In the genomic region with DNA sequence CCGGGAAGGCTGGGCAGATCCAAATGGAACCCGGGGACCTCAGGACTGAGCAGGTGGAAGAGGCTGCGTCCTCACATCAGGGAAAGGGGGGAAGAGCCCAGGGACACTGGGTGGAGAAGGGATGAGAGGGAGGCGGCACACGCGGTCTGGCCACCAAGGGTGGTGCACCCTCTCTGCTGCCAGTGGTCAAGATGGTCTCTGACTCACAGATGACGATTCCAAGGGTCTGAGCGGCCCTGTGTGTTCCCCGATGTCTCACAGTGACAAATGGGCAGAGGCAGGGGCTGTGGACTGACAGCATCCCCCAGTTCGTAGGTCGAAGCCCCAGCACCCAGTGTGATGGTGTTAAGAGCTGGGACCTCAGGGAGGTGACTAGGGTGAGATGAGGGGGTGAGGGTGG, we compare ENCODE assay signal across 23 cellular contexts. TPM values are rescaled to one million over a fixed set of nuclear protein-coding genes. Genes with fewer than 3 reads are reported as not detected.
DNase-seq lines count a peak whose midpoint lies in the region; ATAC-seq and TF ChIP-seq lines count a peak whose summit lies in the region.
"Had no signal": no experiment of that assay in that cellular context is flagged by ENCODE, and none has a peak within 500 bp of the region (broad histone marks: within the 10 kb centered on the region; RNA-seq: fewer than 3 reads in every experiment).

No MANE protein-coding gene starts in this region.

- H3K9me1 ChIP-seq in IMR-90 (ENCODE audit: insufficient read depth, low read length): no peaks in the 10 kb centered on the region

- H3K4me3 ChIP-seq in IMR-90 (ENCODE audit: insufficient read depth, low read depth, low read length): no peak overlapping the region
- H3K4me3 ChIP-seq in WERI-Rb-1 (ENCODE audit: low read depth, low read length): no peak overlapping the region
- H3K4me3 ChIP-seq: GM23248, SJCRH30 had no signal

- no peak for DNase-seq in natural killer cell treated with Interleukin-12 subunit alpha and Interleukin-12 subunit beta and Interleukin-15 and Interleukin-18, amount 100 ng/mL, for 72 hours (ENCODE audit: low spot score)
- no peak for DNase-seq in natural killer cell
- DNase-seq in IMR-90: no peak
- DNase-seq in WERI-Rb-1: no peak
- no peak for DNase-seq in stimulated activated naive B cell treated with anti-CD40 and anti-IgM and Interleukin-4, amounts not matched to agents 10 μg/mL and 1 μg/mL and 100 μg/mL, for 72 hours
- no peak for DNase-seq in hippocampal formation (lab: John Stamatoyannopoulos, UW)
- no peak for DNase-seq in GOT3 (lab: John Stamatoyannopoulos, UW)
- DNase-seq in GF-D8 (lab: John Stamatoyannopoulos, UW): no peak
- DNase-seq: AML-193, DMS79 treated with DMSO at 0.1 percent for 48 hours, GM23248, H9, HFFc6, NCI-H1092, NCI-H1417 treated with DMSO at 0.1 percent for 48 hours, NCI-H1694 treated with DMSO at 0.1 percent for 48 hours, NCI-H2081, NCI-H2227 treated with DMSO at 0.1 percent for 48 hours, NCI-H69, SJCRH30 had no signal

- H3K27me3 Mint-ChIP-seq in natural killer cell treated with Interleukin-12 subunit alpha and Interleukin-12 subunit beta and Interleukin-15 and Interleukin-18, amount 100 ng/mL, for 72 hours: no peaks in the 10 kb centered on the region
- no peaks in the 10 kb centered on the region for H3K27me3 Mint-ChIP-seq in natural killer cell (ENCODE audit: low read depth in 2 of 2)
- peaks cover 4 to 6% of the 10 kb centered on the region in 2 donors for H3K27me3 Mint-ChIP-seq in stimulated activated naive B cell treated with anti-CD40 and anti-IgM and Interleukin-4, amounts not matched to agents 10 μg/mL and 1 μg/mL and 100 μg/mL, for 72 hours
- H3K27me3 Mint-ChIP-seq: CD8-positive, alpha-beta memory T cell had no signal

- peaks cover 3% of the 10 kb centered on the region; the same call in 1 of the 2 replicates for H3K4me1 ChIP-seq in IMR-90 (ENCODE audit: control insufficient read depth, insufficient read depth, low read length)
- H3K4me1 ChIP-seq: SJCRH30 had no signal

- H3K27ac ChIP-seq in IMR-90 (ENCODE audit: insufficient read depth, low read length) (no peak overlapping the region), WERI-Rb-1 (peak overlapping the region; percentile 98)
- H3K27ac ChIP-seq: C4-2B, GM23248, SJCRH30 had no signal

- H4K5ac ChIP-seq in IMR-90 (ENCODE audit: low read depth, low read length): no peak overlapping the region

- peak overlapping the region; percentile 3 for H2AK9ac ChIP-seq in IMR-90 (replicated peaks; ENCODE audit: low read depth, low read length, poor library complexity)

- H3K9me3 ChIP-seq in IMR-90 (ENCODE audit: control insufficient read depth, insufficient read depth, low read length) (no peaks in the 10 kb centered on the region), WERI-Rb-1 (ENCODE audit: severe bottlenecking) (no peaks in the 10 kb centered on the region)
- H3K9me3 ChIP-seq: SJCRH30 had no signal

- no peak overlapping the region for H3K56ac ChIP-seq in IMR-90 (ENCODE audit: extremely low read depth, insufficient read depth, low read length)

- in situ Hi-C loops in IMR-90 (cut with MboI; ENCODE audit: low sequenced_read_pairs): no loop called here

- no peak overlapping the region for H2BK15ac ChIP-seq in IMR-90 (ENCODE audit: low read depth, low read length)

- CTCF ChIA-PET in IMR-90 (lab: Yijun Ruan, JAX): interaction anchor here (1.3 kb wide), 1 partner anchor 118 kb away, joined by 4 read pairs; no protein-coding TSS in a partner anchor

- H4K91ac ChIP-seq in IMR-90 (ENCODE audit: insufficient read depth, low read depth, low read length): no peak overlapping the region

- H2BK5ac ChIP-seq in IMR-90 (ENCODE audit: low read depth, low read length, poor library complexity, severe bottlenecking): no peak overlapping the region

- no peak for TF ChIP-seq POLR2A in IMR-90 (IDR thresholded peaks at IDR 0.05; ENCODE audit: low read depth, low read length)

- H3K4me1 Mint-ChIP-seq in natural killer cell treated with Interleukin-12 subunit alpha and Interleukin-12 subunit beta and Interleukin-15 and Interleukin-18, amount 100 ng/mL, for 72 hours (ENCODE audit: low read depth in 2 of 2): peaks cover 6 to 9% of the 10 kb centered on the region in 2 donors
- peaks cover 6 to 8% of the 10 kb centered on the region in 2 donors for H3K4me1 Mint-ChIP-seq in natural killer cell
- peaks cover 7 to 8% of the 10 kb centered on the region in 2 donors for H3K4me1 Mint-ChIP-seq in stimulated activated naive B cell treated with anti-CD40 and anti-IgM and Interleukin-4, amounts not matched to agents 10 μg/mL and 1 μg/mL and 100 μg/mL, for 72 hours

- H3K4ac ChIP-seq in IMR-90 (ENCODE audit: low read depth, low read length): no peak overlapping the region

- no peak overlapping the region for H2BK20ac ChIP-seq in IMR-90 (ENCODE audit: low read depth, low read length)

- H4K20me1 ChIP-seq in IMR-90 (ENCODE audit: insufficient read depth, low read length): no peaks in the 10 kb centered on the region

- POLR2A ChIA-PET in IMR-90 (lab: Charles Lee; ENCODE audit: unreplicated experiment): no interaction called here

- ATAC-seq in natural killer cell treated with Interleukin-12 subunit alpha and Interleukin-12 subunit beta and Interleukin-15 and Interleukin-18, amount 100 ng/mL, for 72 hours: no peak
- ATAC-seq in natural killer cell: no peak
- ATAC-seq in IMR-90 (ENCODE audit: low read depth): no peak
- ATAC-seq in stimulated activated naive B cell treated with anti-CD40 and anti-IgM and Interleukin-4, amounts not matched to agents 10 μg/mL and 1 μg/mL and 100 μg/mL, for 72 hours (replicated peaks): no peak

- TF ChIP-seq CTCF in natural killer cell (IDR thresholded peaks at IDR 0.05) (no peak), IMR-90 (conservative IDR thresholded peaks at IDR 0.05; ENCODE audit: low read depth, low read length) (no peak), WERI-Rb-1 (IDR thresholded peaks at IDR 0.05; ENCODE audit: low read depth, low read length) (no peak)

- H3K23ac ChIP-seq in IMR-90 (ENCODE audit: low read depth, low read length): no peak overlapping the region

- no peak overlapping the region for H3K18ac ChIP-seq in IMR-90 (ENCODE audit: low read depth, low read length)

- TF ChIP-seq RAD21 in IMR-90 (IDR thresholded peaks at IDR 0.05; ENCODE audit: low read length): no peak

- H3K9ac ChIP-seq in IMR-90 (ENCODE audit: low read depth, low read length): no peak overlapping the region
- H3K9ac ChIP-seq: GM23248 had no signal

- no peaks in the 10 kb centered on the region for H3K79me1 ChIP-seq in IMR-90 (ENCODE audit: low read depth in 1 of 2, low read length in 2 of 2)

- dilution Hi-C loops in IMR-90 (cut with HindIII; ENCODE audit: low sequenced_read_pairs, unreplicated experiment): no loop called here

- H3K36me3 Mint-ChIP-seq in natural killer cell treated with Interleukin-12 subunit alpha and Interleukin-12 subunit beta and Interleukin-15 and Interleukin-18, amount 100 ng/mL, for 72 hours: no peaks in the 10 kb centered on the region
- no peaks in the 10 kb centered on the region for H3K36me3 Mint-ChIP-seq in natural killer cell
- H3K36me3 Mint-ChIP-seq in stimulated activated naive B cell treated with anti-CD40 and anti-IgM and Interleukin-4, amounts not matched to agents 10 μg/mL and 1 μg/mL and 100 μg/mL, for 72 hours: peaks cover 32 to 47% of the 10 kb centered on the region in 2 donors
- H3K36me3 Mint-ChIP-seq: CD8-positive, alpha-beta memory T cell had no signal

- H3K9me3 Mint-ChIP-seq in natural killer cell treated with Interleukin-12 subunit alpha and Interleukin-12 subunit beta and Interleukin-15 and Interleukin-18, amount 100 ng/mL, for 72 hours: no peaks in the 10 kb centered on the region
- no peaks in the 10 kb centered on the region for H3K9me3 Mint-ChIP-seq in natural killer cell
- H3K9me3 Mint-ChIP-seq in stimulated activated naive B cell treated with anti-CD40 and anti-IgM and Interleukin-4, amounts not matched to agents 10 μg/mL and 1 μg/mL and 100 μg/mL, for 72 hours: no peaks in the 10 kb centered on the region
- H3K9me3 Mint-ChIP-seq: CD8-positive, alpha-beta memory T cell; H9; HFFc6 had no signal

- intact Hi-C loops in natural killer cell (cut with micrococcal nuclease): no loop called here
- intact Hi-C loops in IMR-90 (cut with micrococcal nuclease): no loop called here

- H3K14ac ChIP-seq in IMR-90 (replicated peaks; ENCODE audit: low read depth, low read length): no peak overlapping the region

- H3K27me3 ChIP-seq in IMR-90 (ENCODE audit: control insufficient read depth, insufficient read depth, low read length): peaks cover 3% of the 10 kb centered on the region; the same call in 1 of the 2 replicates
- H3K27me3 ChIP-seq in WERI-Rb-1 (ENCODE audit: insufficient read depth, low read depth, severe bottlenecking): no peaks in the 10 kb centered on the region

- no TSS peak for BruUV-seq in IMR-90 (replicated peaks; lab: Mats Ljungman, UMichigan)

- H2AK5ac ChIP-seq in IMR-90 (ENCODE audit: low read depth, low read length): no peak overlapping the region

- peak overlapping the region; percentile 58 to 69 for H3K27ac Mint-ChIP-seq in natural killer cell treated with Interleukin-12 subunit alpha and Interleukin-12 subunit beta and Interleukin-15 and Interleukin-18, amount 100 ng/mL, for 72 hours
- no peak overlapping the region for H3K27ac Mint-ChIP-seq in natural killer cell
- H3K27ac Mint-ChIP-seq in stimulated activated naive B cell treated with anti-CD40 and anti-IgM and Interleukin-4, amounts not matched to agents 10 μg/mL and 1 μg/mL and 100 μg/mL, for 72 hours: peak overlapping the region; percentile 31
- H3K27ac Mint-ChIP-seq: CD8-positive, alpha-beta memory T cell; H9; HFFc6 had no signal

- no peak overlapping the region for H2BK120ac ChIP-seq in IMR-90 (ENCODE audit: low read depth, low read length)

- WGBS in IMR-90 (ENCODE audit: extremely low coverage in 2 of 2, insufficient read length in 1 of 2), 2 experiments: 77% methylated on average over 4 of the region's 11 CpGs; no CpG with 5 or more reads in 1 of the 2 experiments

- H3K4me3 Mint-ChIP-seq in natural killer cell treated with Interleukin-12 subunit alpha and Interleukin-12 subunit beta and Interleukin-15 and Interleukin-18, amount 100 ng/mL, for 72 hours: no peak overlapping the region
- no peak overlapping the region for H3K4me3 Mint-ChIP-seq in natural killer cell
- H3K4me3 Mint-ChIP-seq in stimulated activated naive B cell treated with anti-CD40 and anti-IgM and Interleukin-4, amounts not matched to agents 10 μg/mL and 1 μg/mL and 100 μg/mL, for 72 hours: no peak overlapping the region
- H3K4me3 Mint-ChIP-seq: CD8-positive, alpha-beta memory T cell; H9; HFFc6 had no signal

- H2AFZ ChIP-seq in IMR-90 (replicated peaks; ENCODE audit: low read length, poor library complexity): no peak overlapping the region
- H2AFZ ChIP-seq: GM23248 had no signal

- no peak overlapping the region for H3K4me2 ChIP-seq in IMR-90 (ENCODE audit: low read depth, low read length)

- H3K36me3 ChIP-seq in IMR-90 (ENCODE audit: control insufficient read depth, insufficient read depth, low read length) (no peaks in the 10 kb centered on the region), WERI-Rb-1 (peaks cover 15% of the 10 kb centered on the region)
- H3K36me3 ChIP-seq: SJCRH30 had no signal

- H4K8ac ChIP-seq in IMR-90 (ENCODE audit: low read depth in 2 of 2, low read length in 2 of 2): no peak overlapping the region

RNA-seq across cellular contexts. Expression of a gene that starts 32.1 kb away (rescaled TPM):
- total RNA-seq in natural killer cell treated with Interleukin-12 subunit alpha and Interleukin-12 subunit beta and Interleukin-15 and Interleukin-18, amount 100 ng/mL, for 72 hours: 10 to 100 TPM; 42.9 to 88.3 TPM
- 1 to 10 TPM in 2 of 3 donors, under 1 TPM in 1; 0.59 to 1.4 (median 1.1) TPM for total RNA-seq in natural killer cell
- 0.56 and 0.72 TPM in 2 replicates for total RNA-seq in IMR-90 (2012; rRNA removed)
- 1.1 and 1.5 TPM in 2 replicates for polyA plus RNA-seq in IMR-90 (2012; rRNA removed)
- 1.1 TPM in 2 replicates for polyA plus RNA-seq in IMR-90 (2012; cell fraction: cytosol; rRNA removed)
- 2.1 and 5.3 TPM in 2 replicates for polyA plus RNA-seq in IMR-90 (2012; cell fraction: nucleus; rRNA removed; ENCODE audit: low replicate concordance)

RNA-seq across cellular contexts. Expression of a gene that starts 34.3 kb away (rescaled TPM):
- total RNA-seq in natural killer cell treated with Interleukin-12 subunit alpha and Interleukin-12 subunit beta and Interleukin-15 and Interleukin-18, amount 100 ng/mL, for 72 hours: not detected
- total RNA-seq in natural killer cell (under 1 TPM in 2 of 3 donors, not detected in 1; 0.11 to 0.45 TPM), IMR-90 (2012; rRNA removed) (0.54 and 0.56 TPM in 2 replicates)
- 1.8 and 2.3 TPM in 2 replicates for polyA plus RNA-seq in IMR-90 (2012; rRNA removed)
- 1.1 and 1.9 TPM in 2 replicates for polyA plus RNA-seq in IMR-90 (2012; cell fraction: cytosol; rRNA removed)
- polyA plus RNA-seq in IMR-90 (2012; cell fraction: nucleus; rRNA removed; ENCODE audit: low replicate concordance): 1.2 and 2.9 TPM in 2 replicates
- total RNA-seq: CD8-positive, alpha-beta memory T cell; GM23248; OCI-LY7 had no signal
- polyA plus RNA-seq: CD8-positive, alpha-beta memory T cell; GM23248 had no signal

Comparison
In these comparisons a context has a peak if more than half of its experiments do, and no peak if none do; other contexts are left out.
1. H3K27ac Mint-ChIP-seq: peak in natural killer cell treated with Interleukin-12 subunit alpha and Interleukin-12 subunit beta and Interleukin-15 and Interleukin-18, amount 100 ng/mL, for 72 hours (2 of 2) and stimulated activated naive B cell treated with anti-CD40 and anti-IgM and Interleukin-4, amounts not matched to agents 10 μg/mL and 1 μg/mL and 100 μg/mL, for 72 hours (single experiment); none in natural killer cell (0 of 2).
2. RNA of a gene that starts 32.1 kb away (total RNA-seq): 42.9 to 88.3 TPM in natural killer cell treated with Interleukin-12 subunit alpha and Interleukin-12 subunit beta and Interleukin-15 and Interleukin-18, amount 100 ng/mL, for 72 hours; 0.59 to 1.4 TPM in natural killer cell and 0.56 to 0.72 TPM in IMR-90; every median in the first group is over 10 times any median in the second.